Comparison of ENCODE assay signal across 1 cellular context in the genomic region with DNA sequence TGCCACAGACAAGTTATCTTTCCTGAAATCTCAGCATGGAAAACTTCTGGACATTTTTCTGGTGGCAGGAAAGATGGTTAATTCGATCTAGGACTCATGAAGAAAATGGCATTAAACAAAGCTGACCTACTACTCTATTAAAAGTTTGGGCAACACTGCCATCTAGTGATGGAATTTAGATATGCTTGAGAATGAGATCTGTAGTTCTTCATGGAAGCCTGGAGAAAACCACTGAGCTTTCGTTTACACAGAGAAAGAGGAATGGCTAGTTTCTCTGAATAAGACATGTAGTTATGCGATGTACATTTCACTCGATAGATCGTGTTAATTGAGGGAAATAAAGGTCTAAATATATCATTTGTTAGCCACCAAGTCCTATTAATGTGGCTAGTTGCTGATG.
TF ChIP-seq lines count a peak whose summit lies in the region.

No MANE protein-coding gene starts in this region.

TF ChIP-seq in GM23338, 12 proteins besides CTCF, POLR2A, EP300 and RAD21 (continued from another document):
- TF ChIP-seq, protein P1, sequence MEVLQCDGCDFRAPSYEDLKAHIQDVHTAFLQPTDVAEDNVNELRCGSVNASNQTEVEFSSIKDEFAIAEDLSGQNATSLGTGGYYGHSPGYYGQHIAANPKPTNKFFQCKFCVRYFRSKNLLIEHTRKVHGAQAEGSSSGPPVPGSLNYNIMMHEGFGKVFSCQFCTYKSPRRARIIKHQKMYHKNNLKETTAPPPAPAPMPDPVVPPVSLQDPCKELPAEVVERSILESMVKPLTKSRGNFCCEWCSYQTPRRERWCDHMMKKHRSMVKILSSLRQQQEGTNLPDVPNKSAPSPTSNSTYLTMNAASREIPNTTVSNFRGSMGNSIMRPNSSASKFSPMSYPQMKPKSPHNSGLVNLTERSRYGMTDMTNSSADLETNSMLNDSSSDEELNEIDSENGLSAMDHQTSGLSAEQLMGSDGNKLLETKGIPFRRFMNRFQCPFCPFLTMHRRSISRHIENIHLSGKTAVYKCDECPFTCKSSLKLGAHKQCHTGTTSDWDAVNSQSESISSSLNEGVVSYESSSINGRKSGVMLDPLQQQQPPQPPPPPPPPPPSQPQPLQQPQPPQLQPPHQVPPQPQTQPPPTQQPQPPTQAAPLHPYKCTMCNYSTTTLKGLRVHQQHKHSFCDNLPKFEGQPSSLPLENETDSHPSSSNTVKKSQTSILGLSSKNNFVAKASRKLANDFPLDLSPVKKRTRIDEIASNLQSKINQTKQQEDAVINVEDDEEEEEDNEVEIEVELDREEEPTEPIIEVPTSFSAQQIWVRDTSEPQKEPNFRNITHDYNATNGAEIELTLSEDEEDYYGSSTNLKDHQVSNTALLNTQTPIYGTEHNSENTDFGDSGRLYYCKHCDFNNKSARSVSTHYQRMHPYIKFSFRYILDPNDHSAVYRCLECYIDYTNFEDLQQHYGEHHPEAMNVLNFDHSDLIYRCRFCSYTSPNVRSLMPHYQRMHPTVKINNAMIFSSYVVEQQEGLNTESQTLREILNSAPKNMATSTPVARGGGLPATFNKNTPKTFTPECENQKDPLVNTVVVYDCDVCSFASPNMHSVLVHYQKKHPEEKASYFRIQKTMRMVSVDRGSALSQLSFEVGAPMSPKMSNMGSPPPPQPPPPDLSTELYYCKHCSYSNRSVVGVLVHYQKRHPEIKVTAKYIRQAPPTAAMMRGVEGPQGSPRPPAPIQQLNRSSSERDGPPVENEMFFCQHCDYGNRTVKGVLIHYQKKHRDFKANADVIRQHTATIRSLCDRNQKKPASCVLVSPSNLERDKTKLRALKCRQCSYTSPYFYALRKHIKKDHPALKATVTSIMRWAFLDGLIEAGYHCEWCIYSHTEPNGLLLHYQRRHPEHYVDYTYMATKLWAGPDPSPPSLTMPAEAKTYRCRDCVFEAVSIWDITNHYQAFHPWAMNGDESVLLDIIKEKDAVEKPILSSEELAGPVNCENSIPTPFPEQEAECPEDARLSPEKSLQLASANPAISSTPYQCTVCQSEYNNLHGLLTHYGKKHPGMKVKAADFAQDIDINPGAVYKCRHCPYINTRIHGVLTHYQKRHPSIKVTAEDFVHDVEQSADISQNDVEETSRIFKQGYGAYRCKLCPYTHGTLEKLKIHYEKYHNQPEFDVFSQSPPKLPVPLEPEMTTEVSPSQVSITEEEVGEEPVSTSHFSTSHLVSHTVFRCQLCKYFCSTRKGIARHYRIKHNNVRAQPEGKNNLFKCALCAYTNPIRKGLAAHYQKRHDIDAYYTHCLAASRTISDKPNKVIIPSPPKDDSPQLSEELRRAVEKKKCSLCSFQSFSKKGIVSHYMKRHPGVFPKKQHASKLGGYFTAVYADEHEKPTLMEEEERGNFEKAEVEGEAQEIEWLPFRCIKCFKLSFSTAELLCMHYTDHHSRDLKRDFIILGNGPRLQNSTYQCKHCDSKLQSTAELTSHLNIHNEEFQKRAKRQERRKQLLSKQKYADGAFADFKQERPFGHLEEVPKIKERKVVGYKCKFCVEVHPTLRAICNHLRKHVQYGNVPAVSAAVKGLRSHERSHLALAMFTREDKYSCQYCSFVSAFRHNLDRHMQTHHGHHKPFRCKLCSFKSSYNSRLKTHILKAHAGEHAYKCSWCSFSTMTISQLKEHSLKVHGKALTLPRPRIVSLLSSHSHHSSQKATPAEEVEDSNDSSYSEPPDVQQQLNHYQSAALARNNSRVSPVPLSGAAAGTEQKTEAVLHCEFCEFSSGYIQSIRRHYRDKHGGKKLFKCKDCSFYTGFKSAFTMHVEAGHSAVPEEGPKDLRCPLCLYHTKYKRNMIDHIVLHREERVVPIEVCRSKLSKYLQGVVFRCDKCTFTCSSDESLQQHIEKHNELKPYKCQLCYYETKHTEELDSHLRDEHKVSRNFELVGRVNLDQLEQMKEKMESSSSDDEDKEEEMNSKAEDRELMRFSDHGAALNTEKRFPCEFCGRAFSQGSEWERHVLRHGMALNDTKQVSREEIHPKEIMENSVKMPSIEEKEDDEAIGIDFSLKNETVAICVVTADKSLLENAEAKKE (CRISPR knock-in tag; IDR thresholded peaks at IDR 0.05) = no peak
- TF ChIP-seq, protein P2, sequence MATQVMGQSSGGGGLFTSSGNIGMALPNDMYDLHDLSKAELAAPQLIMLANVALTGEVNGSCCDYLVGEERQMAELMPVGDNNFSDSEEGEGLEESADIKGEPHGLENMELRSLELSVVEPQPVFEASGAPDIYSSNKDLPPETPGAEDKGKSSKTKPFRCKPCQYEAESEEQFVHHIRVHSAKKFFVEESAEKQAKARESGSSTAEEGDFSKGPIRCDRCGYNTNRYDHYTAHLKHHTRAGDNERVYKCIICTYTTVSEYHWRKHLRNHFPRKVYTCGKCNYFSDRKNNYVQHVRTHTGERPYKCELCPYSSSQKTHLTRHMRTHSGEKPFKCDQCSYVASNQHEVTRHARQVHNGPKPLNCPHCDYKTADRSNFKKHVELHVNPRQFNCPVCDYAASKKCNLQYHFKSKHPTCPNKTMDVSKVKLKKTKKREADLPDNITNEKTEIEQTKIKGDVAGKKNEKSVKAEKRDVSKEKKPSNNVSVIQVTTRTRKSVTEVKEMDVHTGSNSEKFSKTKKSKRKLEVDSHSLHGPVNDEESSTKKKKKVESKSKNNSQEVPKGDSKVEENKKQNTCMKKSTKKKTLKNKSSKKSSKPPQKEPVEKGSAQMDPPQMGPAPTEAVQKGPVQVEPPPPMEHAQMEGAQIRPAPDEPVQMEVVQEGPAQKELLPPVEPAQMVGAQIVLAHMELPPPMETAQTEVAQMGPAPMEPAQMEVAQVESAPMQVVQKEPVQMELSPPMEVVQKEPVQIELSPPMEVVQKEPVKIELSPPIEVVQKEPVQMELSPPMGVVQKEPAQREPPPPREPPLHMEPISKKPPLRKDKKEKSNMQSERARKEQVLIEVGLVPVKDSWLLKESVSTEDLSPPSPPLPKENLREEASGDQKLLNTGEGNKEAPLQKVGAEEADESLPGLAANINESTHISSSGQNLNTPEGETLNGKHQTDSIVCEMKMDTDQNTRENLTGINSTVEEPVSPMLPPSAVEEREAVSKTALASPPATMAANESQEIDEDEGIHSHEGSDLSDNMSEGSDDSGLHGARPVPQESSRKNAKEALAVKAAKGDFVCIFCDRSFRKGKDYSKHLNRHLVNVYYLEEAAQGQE (IDR thresholded peaks at IDR 0.05; ENCODE audit: unreplicated experiment) = no peak
- TF ChIP-seq CREB1 (CRISPR knock-in tag; IDR thresholded peaks at IDR 0.05; ENCODE audit: low read depth) (no peak), JUNB (IDR thresholded peaks at IDR 0.05; ENCODE audit: unreplicated experiment) (no peak), EZH2 (IDR thresholded peaks at IDR 0.05; ENCODE audit: low read depth, unreplicated experiment) (no peak)
